10 cellular contexts compared by ENCODE assay signal in the genomic region with DNA sequence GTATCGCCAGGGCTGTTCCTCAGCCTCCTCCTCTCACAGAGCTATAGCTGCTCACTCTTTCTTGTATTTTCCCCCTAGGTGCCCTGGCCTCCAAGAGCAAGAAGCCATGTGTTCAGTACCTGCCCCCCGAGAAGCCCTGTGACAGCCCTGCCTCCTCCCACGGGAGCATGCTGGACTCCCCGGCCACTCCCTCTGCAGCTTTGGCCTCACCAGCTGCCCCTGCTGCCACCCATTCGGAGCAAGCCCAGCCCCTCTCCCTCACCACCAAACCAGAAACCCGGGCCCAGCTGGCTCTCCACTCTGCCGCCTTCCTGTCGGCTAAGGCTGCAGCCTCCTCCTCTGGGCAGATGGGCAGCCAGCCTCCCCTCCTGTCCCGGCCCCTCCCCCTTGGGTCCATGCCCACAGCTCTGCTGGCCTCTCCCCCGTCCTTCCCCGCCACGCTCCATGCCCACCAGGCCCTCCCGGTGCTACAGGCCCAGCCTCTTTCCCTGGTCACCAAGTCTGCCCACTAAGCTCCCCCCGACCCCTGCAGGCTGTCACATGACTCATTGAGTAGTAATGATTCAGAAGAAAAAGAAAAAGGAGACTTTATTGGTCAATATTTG. TPM values are rescaled to one million over a fixed set of nuclear protein-coding genes. Genes with fewer than 3 reads are reported as not detected.
A peak's percentile ranks its signal among the peaks of the same experiment; 100 is the strongest.
DNase-seq lines count a peak whose midpoint lies in the region; ATAC-seq and TF ChIP-seq lines count a peak whose summit lies in the region.
"Had no signal": no experiment of that assay in that cellular context is flagged by ENCODE, and none has a peak within 500 bp of the region (broad histone marks: within the 10 kb centered on the region; RNA-seq: fewer than 3 reads in every experiment).

No MANE protein-coding gene starts in this region.

- no peak overlapping the region for H3K4me3 Mint-ChIP-seq in Calu3 (ENCODE audit: low read depth, unreplicated experiment)
- H3K4me3 Mint-ChIP-seq in activated naive CD8-positive, alpha-beta T cell treated with anti-CD3 and anti-CD28 coated beads, Interleukin-2, amount 50 U/mL, for 24 hours: peak overlapping the region; percentile 73

- peak overlapping the region; percentile 0 for H3K27ac Mint-ChIP-seq in Calu3 (ENCODE audit: unreplicated experiment)
- H3K27ac Mint-ChIP-seq in activated naive CD8-positive, alpha-beta T cell treated with anti-CD3 and anti-CD28 coated beads, Interleukin-2, amount 50 U/mL, for 24 hours: peak overlapping the region; percentile 61

- no peaks in the 10 kb centered on the region for H3K9me3 ChIP-seq in thoracic aorta
- H3K9me3 ChIP-seq: suprapubic skin had no signal

- H3K9me3 Mint-ChIP-seq in Calu3 (ENCODE audit: low read depth, unreplicated experiment): no peaks in the 10 kb centered on the region
- H3K9me3 Mint-ChIP-seq in activated naive CD8-positive, alpha-beta T cell treated with anti-CD3 and anti-CD28 coated beads, Interleukin-2, amount 50 U/mL, for 24 hours: no peaks in the 10 kb centered on the region

- TF ChIP-seq CTCF in Calu3 (IDR thresholded peaks at IDR 0.05; ENCODE audit: unreplicated experiment): no peak
- no peak for TF ChIP-seq CTCF in thoracic aorta (IDR thresholded peaks at IDR 0.05)

- intact Hi-C loops in Calu3 (cut with micrococcal nuclease; ENCODE audit: unreplicated experiment): loop anchor here (10.0 kb wide), 1 partner anchor 814 kb away; no protein-coding TSS in a partner anchor

- H3K4me1 Mint-ChIP-seq in Calu3 (ENCODE audit: low read depth, unreplicated experiment): peaks cover 31% of the 10 kb centered on the region
- H3K4me1 Mint-ChIP-seq in activated naive CD8-positive, alpha-beta T cell treated with anti-CD3 and anti-CD28 coated beads, Interleukin-2, amount 50 U/mL, for 24 hours: peaks cover 31% of the 10 kb centered on the region

- H3K27ac ChIP-seq in thoracic aorta: peak overlapping the region; percentile 23 to 60
- H3K27ac ChIP-seq: epithelial cell of prostate, suprapubic skin had no signal

- no peaks in the 10 kb centered on the region for H3K36me3 Mint-ChIP-seq in Calu3 (ENCODE audit: insufficient read depth, unreplicated experiment)
- peaks cover 4% of the 10 kb centered on the region for H3K36me3 Mint-ChIP-seq in activated naive CD8-positive, alpha-beta T cell treated with anti-CD3 and anti-CD28 coated beads, Interleukin-2, amount 50 U/mL, for 24 hours (ENCODE audit: low read depth)

- H3K4me3 ChIP-seq in thoracic aorta: peak overlapping the region; percentile 26
- H3K4me3 ChIP-seq: suprapubic skin had no signal

- peaks cover 9 to 25% of the 10 kb centered on the region in 2 donors for H3K4me1 ChIP-seq in thoracic aorta (ENCODE audit: control insufficient read depth in 1 of 2, low read depth in 2 of 2)

- H3K27me3 ChIP-seq in thoracic aorta (replicated peaks; ENCODE audit: insufficient read depth): no peaks in the 10 kb centered on the region
- H3K27me3 ChIP-seq: suprapubic skin had no signal

- peaks cover 13% of the 10 kb centered on the region for H3K27me3 Mint-ChIP-seq in Calu3 (ENCODE audit: unreplicated experiment)
- no peaks in the 10 kb centered on the region for H3K27me3 Mint-ChIP-seq in activated naive CD8-positive, alpha-beta T cell treated with anti-CD3 and anti-CD28 coated beads, Interleukin-2, amount 50 U/mL, for 24 hours

- peak; percentile 22 for ATAC-seq in activated naive CD8-positive, alpha-beta T cell treated with anti-CD3 and anti-CD28 coated beads, Interleukin-2, amount 50 U/mL, for 24 hours
- ATAC-seq in thoracic aorta (ENCODE audit: insufficient number of reproducible peaks, low FRiP score, low read depth) (no peak), GM18868 (IDR thresholded peaks at IDR 0.05; ENCODE audit: unreplicated experiment) (no peak)

- BruUV-seq in Calu3 (replicated peaks; lab: Mats Ljungman, UMichigan): no TSS peak

- CTCF ChIA-PET in Calu3 (lab: Charles Lee): no interaction called here

- DNase-seq in Calu3 (peak; percentile 18), LHCN-M2 (ENCODE audit: low read depth) (peak; percentile 93), kidney tubule cell (ENCODE audit: low spot score) (peak; percentile 96), thoracic aorta (ENCODE audit: low spot score) (peak; percentile 53), middle frontal gyrus (ENCODE audit: extremely low spot score, low spot score) (no peak)
- no peak for DNase-seq in activated naive CD8-positive, alpha-beta T cell treated with anti-CD3 and anti-CD28 coated beads, Interleukin-2, amount 50 U/mL, for 24 hours
- no peak for DNase-seq in NK-92 treated with Interleukin-12 subunit alpha and Interleukin-12 subunit beta, amount 100 ng/mL, for 24 hours (lab: John Stamatoyannopoulos, UW)

- peaks cover 22% of the 10 kb centered on the region for H3K36me3 ChIP-seq in thoracic aorta

RNA-seq across cellular contexts. Expression of a gene that starts 18.7 kb away (rescaled TPM):
- total RNA-seq in Calu3 (2022) (154 and 171 TPM in 2 replicates), LHCN-M2 (2014; rRNA removed) (114 and 115 TPM in 2 replicates), thoracic aorta (100 to 1,000 TPM; 152 to 175 TPM)
- 56.3 TPM for polyA plus RNA-seq in LHCN-M2 (2012)

RNA-seq across cellular contexts. Expression of a gene that starts 45.3 kb away (rescaled TPM):
- total RNA-seq in Calu3 (2022) (40.6 and 47.2 TPM in 2 replicates), LHCN-M2 (2014; rRNA removed) (52.3 and 61.3 TPM in 2 replicates), thoracic aorta (10 to 100 TPM; 37.4 to 44.3 TPM)
- polyA plus RNA-seq in LHCN-M2 (2012): 29.1 TPM

RNA-seq across cellular contexts. Expression of a gene that starts 45.5 kb away (rescaled TPM):
- 12.9 and 15.5 TPM in 2 replicates for total RNA-seq in Calu3 (2022)
- 20.4 and 22.6 TPM in 2 replicates for total RNA-seq in LHCN-M2 (2014; rRNA removed)
- polyA plus RNA-seq in LHCN-M2 (2012): 11.2 TPM
- 10 to 100 TPM; 21.4 to 38.7 TPM for total RNA-seq in thoracic aorta

Comparison
In these comparisons a context has a peak if more than half of its experiments do, and no peak if none do; other contexts are left out.
1. DNase-seq: peak in Calu3 (single experiment), LHCN-M2 (single experiment), kidney tubule cell (single experiment) and thoracic aorta (single experiment); none in activated naive CD8-positive, alpha-beta T cell treated with anti-CD3 and anti-CD28 coated beads, Interleukin-2, amount 50 U/mL, for 24 hours (single experiment), NK-92 treated with Interleukin-12 subunit alpha and Interleukin-12 subunit beta, amount 100 ng/mL, for 24 hours (single experiment) and middle frontal gyrus (single experiment).